In the genomic region with DNA sequence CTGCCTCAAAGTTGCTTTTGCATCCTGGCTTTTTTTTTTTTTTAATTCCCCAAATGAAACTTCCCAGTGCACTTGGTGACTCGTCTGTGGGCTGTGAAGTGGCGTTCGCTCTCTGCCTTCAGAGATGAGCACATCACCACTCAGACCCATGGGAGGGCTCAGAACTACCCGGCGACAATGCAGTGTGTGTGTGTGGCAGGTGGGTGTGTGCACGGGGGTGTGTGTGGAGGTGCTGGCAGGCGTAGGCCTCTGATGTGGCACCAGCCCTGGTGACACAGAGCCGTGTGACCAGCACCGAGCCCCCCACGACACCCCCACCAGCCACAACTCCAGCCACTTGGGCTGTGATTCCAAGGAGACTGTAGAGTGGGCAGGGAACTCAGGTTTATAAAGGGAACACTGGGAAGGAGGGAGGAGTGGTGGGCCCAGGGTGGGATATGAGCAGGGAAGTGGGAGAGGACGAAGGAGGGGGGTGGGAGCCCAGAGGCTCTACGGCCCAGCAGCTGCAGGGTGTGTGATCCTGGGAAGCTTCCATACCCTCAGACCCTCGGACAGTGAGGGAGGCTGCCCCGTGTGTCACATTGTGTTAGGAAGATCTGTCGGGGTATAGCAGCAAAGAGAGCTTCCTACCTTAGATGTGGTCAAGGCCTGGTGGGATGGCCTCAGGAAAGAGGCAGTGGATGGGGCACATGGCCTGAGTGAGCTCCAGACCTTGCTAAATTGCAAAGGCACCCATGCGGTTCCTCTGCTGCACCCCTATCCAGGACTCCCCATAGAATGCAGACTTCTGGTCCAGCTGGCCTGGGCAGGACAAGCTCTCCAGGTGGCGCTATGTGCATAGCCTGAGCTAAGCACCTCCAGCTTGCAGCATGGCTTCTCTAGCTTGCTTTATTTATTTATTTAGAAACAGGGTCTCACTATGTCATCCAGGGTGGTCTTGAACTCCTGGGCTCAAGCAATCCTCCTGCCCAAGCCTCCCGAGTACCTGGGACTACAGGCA, we compare ENCODE assay signal across 8 cellular contexts.
DNase-seq lines count a peak whose midpoint lies in the region; ATAC-seq, FAIRE-seq and TF ChIP-seq lines count a peak whose summit lies in the region.

No MANE protein-coding gene starts in this region.

- no peaks in the 10 kb centered on the region for H3K36me3 ChIP-seq in HEK293 (ENCODE audit: control insufficient read depth in 2 of 2, insufficient read depth in 1 of 2, low read length in 2 of 2)

- no peak overlapping the region for H3K27ac ChIP-seq in HEK293 (ENCODE audit: extremely low read depth, low read depth, low read length)

- no peak for ATAC-seq in HG02763 (IDR thresholded peaks at IDR 0.05; ENCODE audit: unreplicated experiment)
- ATAC-seq in HG03520 (IDR thresholded peaks at IDR 0.05; ENCODE audit: unreplicated experiment): no peak

- no peaks in the 10 kb centered on the region for H3K4me1 ChIP-seq in HEK293 (ENCODE audit: control insufficient read depth, insufficient read depth, low read length)

- no peak overlapping the region for H3K4me3 ChIP-seq in HEK293 (ENCODE audit: low read depth, low read length)

- TF ChIP-seq CTCF in D721Med (IDR thresholded peaks at IDR 0.05; ENCODE audit: insufficient read depth, missing control alignments) (peak; percentile 58), HEK293 (tag by site-specific recombination; IDR thresholded peaks at IDR 0.05) (0 out of 2 replicates have a peak, but pooled peaks have one; percentile 20)

- POLR2A ChIA-PET in HEK293 (lab: Yijun Ruan, JAX): no interaction called here

- CTCF ChIA-PET in HEK293 (lab: Yijun Ruan, JAX): interaction anchor here (0.6 to 6.6 kb wide), 11 partner anchors 13 to 1239 kb away, joined by 3 to 82 read pairs (median 4); no protein-coding TSS in a partner anchor

- H3K9me3 ChIP-seq in HEK293 (ENCODE audit: control insufficient read depth, insufficient read depth, low read depth, low read length): no peaks in the 10 kb centered on the region

- FAIRE-seq in D721Med (lab: Jason Lieb, UNC): no peak

- DNase-seq in D721Med (ENCODE audit: insufficient read length, low spot score) (no peak), amniotic epithelial cell (ENCODE audit: low read depth) (peak; percentile 59), islet precursor cell (peak; percentile 72), COR-L47 (lab: John Stamatoyannopoulos, UW) (no peak), foreskin melanocyte (no peak)

TF ChIP-seq in HEK293, 187 proteins besides CTCF, POLR2A, EP300 and RAD21 (continues in another document):
- TF ChIP-seq YY1 (tag by site-specific recombination; IDR thresholded peaks at IDR 0.05) (no peak), ZNF776 (tag by site-specific recombination; IDR thresholded peaks at IDR 0.05; ENCODE audit: borderline replicate concordance) (no peak), ZNF791 (tag by site-specific recombination; IDR thresholded peaks at IDR 0.05) (no peak), RBAK (tag by site-specific recombination; IDR thresholded peaks at IDR 0.05) (no peak), ZNF473 (tag by site-specific recombination; IDR thresholded peaks at IDR 0.05) (no peak), ZNF658 (tag by site-specific recombination; IDR thresholded peaks at IDR 0.05) (no peak), ZSCAN30 (tag by site-specific recombination; IDR thresholded peaks at IDR 0.05) (no peak), ZBTB17 (tag by site-specific recombination; IDR thresholded peaks at IDR 0.05) (no peak), OSR2 (tag by site-specific recombination; IDR thresholded peaks at IDR 0.05) (no peak), REST (tag by site-specific recombination; IDR thresholded peaks at IDR 0.05) (no peak), MZF1 (tag by site-specific recombination; IDR thresholded peaks at IDR 0.05; ENCODE audit: borderline replicate concordance) (no peak), BCL11A (tag by site-specific recombination; IDR thresholded peaks at IDR 0.05; ENCODE audit: low read depth) (no peak), ZNF501 (tag by site-specific recombination; IDR thresholded peaks at IDR 0.05) (no peak), ELK4 (IDR thresholded peaks at IDR 0.05; ENCODE audit: borderline replicate concordance, low read depth, low read length) (no peak), ZFHX2 (tag by site-specific recombination; conservative IDR thresholded peaks at IDR 0.05) (peak; percentile 98), HOXA7 (CRISPR knock-in tag; IDR thresholded peaks at IDR 0.05; ENCODE audit: borderline replicate concordance) (no peak), ZNF654 (tag by site-specific recombination; IDR thresholded peaks at IDR 0.05; ENCODE audit: low read depth) (peak; percentile 26; the same call in 1 of the 2 replicates), ZNF24 (tag by site-specific recombination; IDR thresholded peaks at IDR 0.05) (no peak), ZNF571 (tag by site-specific recombination; IDR thresholded peaks at IDR 0.05) (no peak), EGR2 (tag by site-specific recombination; IDR thresholded peaks at IDR 0.05; ENCODE audit: low read depth) (peak; percentile 97), ZNF549 (tag by site-specific recombination; IDR thresholded peaks at IDR 0.05) (no peak)
- TF ChIP-seq, protein P1, sequence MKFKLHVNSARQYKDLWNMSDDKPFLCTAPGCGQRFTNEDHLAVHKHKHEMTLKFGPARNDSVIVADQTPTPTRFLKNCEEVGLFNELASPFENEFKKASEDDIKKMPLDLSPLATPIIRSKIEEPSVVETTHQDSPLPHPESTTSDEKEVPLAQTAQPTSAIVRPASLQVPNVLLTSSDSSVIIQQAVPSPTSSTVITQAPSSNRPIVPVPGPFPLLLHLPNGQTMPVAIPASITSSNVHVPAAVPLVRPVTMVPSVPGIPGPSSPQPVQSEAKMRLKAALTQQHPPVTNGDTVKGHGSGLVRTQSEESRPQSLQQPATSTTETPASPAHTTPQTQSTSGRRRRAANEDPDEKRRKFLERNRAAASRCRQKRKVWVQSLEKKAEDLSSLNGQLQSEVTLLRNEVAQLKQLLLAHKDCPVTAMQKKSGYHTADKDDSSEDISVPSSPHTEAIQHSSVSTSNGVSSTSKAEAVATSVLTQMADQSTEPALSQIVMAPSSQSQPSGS (tag by site-specific recombination; IDR thresholded peaks at IDR 0.05; ENCODE audit: low read depth): no peak
- TF ChIP-seq, protein P2, sequence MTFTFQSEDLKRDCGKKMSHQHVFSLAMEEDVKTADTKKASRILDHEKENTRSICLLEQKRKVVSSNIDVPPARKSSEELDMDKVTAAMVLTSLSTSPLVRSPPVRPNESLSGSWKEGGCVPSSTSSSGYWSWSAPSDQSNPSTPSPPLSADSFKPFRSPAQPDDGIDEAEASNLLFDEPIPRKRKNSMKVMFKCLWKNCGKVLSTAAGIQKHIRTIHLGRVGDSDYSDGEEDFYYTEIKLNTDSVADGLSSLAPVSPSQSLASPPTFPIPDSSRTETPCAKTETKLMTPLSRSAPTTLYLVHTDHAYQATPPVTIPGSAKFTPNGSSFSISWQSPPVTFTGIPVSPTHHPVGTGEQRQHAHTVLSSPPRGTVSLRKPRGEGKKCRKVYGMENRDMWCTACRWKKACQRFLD (tag by site-specific recombination; IDR thresholded peaks at IDR 0.05): no peak

Comparison
In these comparisons a context has a peak if more than half of its experiments do, and no peak if none do; other contexts are left out.
1. DNase-seq: peak in amniotic epithelial cell (single experiment) and islet precursor cell (single experiment); none in D721Med (single experiment), COR-L47 (single experiment) and foreskin melanocyte (single experiment).